17 cellular contexts compared by ENCODE assay signal in genomic region chr4:169202878-169203277, GRCh38.
"Had no signal": no experiment of that assay in that cellular context is flagged by ENCODE, and none has a peak within 500 bp of the region (broad histone marks: within the 10 kb centered on the region; RNA-seq: fewer than 3 reads in every experiment).

No MANE protein-coding gene starts in this region.

- H3K27ac Mint-ChIP-seq: activated CD4-positive, alpha-beta T cell treated with anti-CD3 and anti-CD28 coated beads, Interleukin-2, amount 10 ng/mL, durations not matched to agents 7 days and 5 days; activated CD8-positive, alpha-beta T cell treated with anti-CD3 and anti-CD28 coated beads, Interleukin-2, amount 10 ng/mL, durations not matched to agents 7 days and 5 days; activated naive CD8-positive, alpha-beta T cell treated with anti-CD3 and anti-CD28 coated beads, Interleukin-2, amount 10 ng/mL, durations not matched to agents 7 days and 5 days; activated T-cell treated with anti-CD3 and anti-CD28 coated beads, Interleukin-2, amount 50 U/mL, for 24 hours; activated T-helper 2 cell treated with anti-CD3 and anti-CD28 coated beads, Interferon-gamma antibody, Interleukin-2, Interleukin-4, amounts not matched to agents 10 μg/mL and 5 μg/mL and 100 μg/mL, durations not matched to agents 14 hours and 24 hours and 36 hours; naive thymus-derived CD8-positive, alpha-beta T cell had no signal

- H3K36me3 Mint-ChIP-seq: activated naive CD8-positive, alpha-beta T cell treated with anti-CD3 and anti-CD28 coated beads, Interleukin-2, amount 10 ng/mL, durations not matched to agents 7 days and 5 days; memory B cell; naive thymus-derived CD8-positive, alpha-beta T cell had no signal

- H3K27me3 Mint-ChIP-seq: activated CD4-positive, alpha-beta T cell treated with anti-CD3 and anti-CD28 coated beads, Interleukin-2, amount 10 ng/mL, durations not matched to agents 7 days and 5 days; memory B cell had no signal

- H3K9me3 ChIP-seq: heart right ventricle, sigmoid colon, transverse colon had no signal

- H3K4me1 Mint-ChIP-seq: activated CD4-positive, alpha-beta T cell treated with anti-CD3 and anti-CD28 coated beads, Interleukin-2, amount 10 ng/mL, durations not matched to agents 7 days and 5 days; activated naive CD8-positive, alpha-beta T cell treated with anti-CD3 and anti-CD28 coated beads, Interleukin-2, amount 10 ng/mL, durations not matched to agents 7 days and 5 days had no signal

- H3K36me3 ChIP-seq: heart right ventricle, sigmoid colon, transverse colon had no signal

- ATAC-seq: activated CD4-positive, CD25-positive, alpha-beta regulatory T cell treated with anti-CD3 and anti-CD28 coated beads, Interleukin-2, amount 50 U/mL, for 24 hours; activated CD8-positive, alpha-beta T cell treated with anti-CD3 and anti-CD28 coated beads, Interleukin-2, amount 10 ng/mL, durations not matched to agents 7 days and 5 days; esophagus mucosa; naive thymus-derived CD8-positive, alpha-beta T cell had no signal

- H3K4me3 Mint-ChIP-seq: activated CD4-positive, alpha-beta T cell treated with anti-CD3 and anti-CD28 coated beads, Interleukin-2, amount 10 ng/mL, durations not matched to agents 7 days and 5 days; activated CD8-positive, alpha-beta T cell treated with anti-CD3 and anti-CD28 coated beads, Interleukin-2, amount 10 ng/mL, durations not matched to agents 7 days and 5 days; activated naive CD8-positive, alpha-beta T cell treated with anti-CD3 and anti-CD28 coated beads, Interleukin-2, amount 10 ng/mL, durations not matched to agents 7 days and 5 days; activated T-cell treated with anti-CD3 and anti-CD28 coated beads, Interleukin-2, amount 50 U/mL, for 24 hours; memory B cell; naive thymus-derived CD8-positive, alpha-beta T cell had no signal

- H3K4me3 ChIP-seq: heart right ventricle, sigmoid colon, transverse colon had no signal

- H3K9me3 Mint-ChIP-seq: activated CD4-positive, alpha-beta T cell treated with anti-CD3 and anti-CD28 coated beads, Interleukin-2, amount 10 ng/mL, durations not matched to agents 7 days and 5 days; activated naive CD8-positive, alpha-beta T cell treated with anti-CD3 and anti-CD28 coated beads, Interleukin-2, amount 10 ng/mL, durations not matched to agents 7 days and 5 days; activated T-cell treated with anti-CD3 and anti-CD28 coated beads, Interleukin-2, amount 50 U/mL, for 24 hours; activated T-helper 2 cell treated with anti-CD3 and anti-CD28 coated beads, Interferon-gamma antibody, Interleukin-2, Interleukin-4, amounts not matched to agents 10 μg/mL and 5 μg/mL and 100 μg/mL, durations not matched to agents 14 hours and 24 hours and 36 hours; memory B cell; naive thymus-derived CD8-positive, alpha-beta T cell had no signal

- DNase-seq: activated CD4-positive, alpha-beta T cell treated with anti-CD3 and anti-CD28 coated beads, Interleukin-2, amount 10 ng/mL, durations not matched to agents 7 days and 5 days; activated CD8-positive, alpha-beta T cell treated with anti-CD3 and anti-CD28 coated beads, Interleukin-2, amount 10 ng/mL, durations not matched to agents 7 days and 5 days; activated naive CD4-positive, alpha-beta T cell treated with Interleukin-2 at 50 U/mL for 16 hours; activated naive CD8-positive, alpha-beta T cell treated with anti-CD3 and anti-CD28 coated beads, Interleukin-2, amount 10 ng/mL, durations not matched to agents 7 days and 5 days; activated T-cell treated with anti-CD3 and anti-CD28 coated beads, Interleukin-2, amount 50 U/mL, for 24 hours; amygdala; effector CD4-positive, alpha-beta T cell; heart right ventricle; naive thymus-derived CD8-positive, alpha-beta T cell; sigmoid colon; stimulated activated naive CD4-positive, alpha-beta T cell; T-helper 1 cell; transverse colon had no signal

- H3K27me3 ChIP-seq: heart right ventricle, sigmoid colon, transverse colon had no signal
